8 cellular contexts compared by ENCODE assay signal in genomic region chr2:204110250-204111183, GRCh38.
DNase-seq lines count a peak whose midpoint lies in the region; ATAC-seq and TF ChIP-seq lines count a peak whose summit lies in the region.

No MANE protein-coding gene starts in this region.

- peak; percentile 96 for ATAC-seq in GM18909 (IDR thresholded peaks at IDR 0.05; ENCODE audit: poor library complexity, unreplicated experiment)
- ATAC-seq in HG03066 (IDR thresholded peaks at IDR 0.05; ENCODE audit: low read depth, unreplicated experiment), result peak; percentile 94

- DNase-seq in dedifferentiated amniotic fluid mesenchymal stem cell (ENCODE audit: extremely low spot score) (peak; percentile 73), NCI-H526 (lab: John Stamatoyannopoulos, UW) (no peak), cerebellar nuclear complex (lab: John Stamatoyannopoulos, UW) (no peak), hepatic stellate cell (ENCODE audit: low spot score) (no peak)
- peak; percentile 41 for DNase-seq in stimulated activated CD4-positive, alpha-beta T cell treated with anti-CD3 and anti-CD28 coated beads, Interleukin-12 subunit alpha, Interleukin-12 subunit beta, amount 100 ng/mL, for 4 hours

- TF ChIP-seq CTCF in VCaP (conservative IDR thresholded peaks at IDR 0.05), result no peak

- H3K27ac ChIP-seq in VCaP, result peak overlapping the region; percentile 78

Comparison
In these comparisons a context has a peak if more than half of its experiments do, and no peak if none do; other contexts are left out.
1. DNase-seq: peak in dedifferentiated amniotic fluid mesenchymal stem cell (single experiment) and stimulated activated CD4-positive, alpha-beta T cell treated with anti-CD3 and anti-CD28 coated beads, Interleukin-12 subunit alpha, Interleukin-12 subunit beta, amount 100 ng/mL, for 4 hours (single experiment); none in NCI-H526 (0 of 2), cerebellar nuclear complex (0 of 2) and hepatic stellate cell (single experiment).